Comparison of ENCODE assay signal across 16 cellular contexts in the genomic region with DNA sequence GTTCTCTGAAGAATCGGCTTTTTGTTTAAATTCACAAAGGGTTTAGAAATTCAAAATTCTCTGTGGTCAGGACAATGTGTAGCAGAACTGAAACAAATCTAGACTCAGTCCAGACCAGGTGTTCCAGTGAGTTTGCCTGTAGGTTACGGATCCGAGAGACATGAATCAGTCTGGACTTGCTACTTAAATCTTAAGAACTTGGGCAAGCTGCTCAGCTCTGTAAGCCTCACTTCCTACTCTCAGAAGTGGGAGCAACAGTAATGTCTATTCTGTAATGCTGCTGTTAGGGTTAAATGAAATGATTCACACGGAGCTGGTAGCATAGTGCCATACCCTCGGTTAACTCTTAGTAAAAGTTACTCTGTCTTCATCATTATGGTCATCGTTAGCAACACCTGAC. TPM values are rescaled to one million over a fixed set of nuclear protein-coding genes. Genes with fewer than 3 reads are reported as not detected.
DNase-seq lines count a peak whose midpoint lies in the region; ATAC-seq, FAIRE-seq and TF ChIP-seq lines count a peak whose summit lies in the region.
"Had no signal": no experiment of that assay in that cellular context is flagged by ENCODE, and none has a peak within 500 bp of the region (broad histone marks: within the 10 kb centered on the region; RNA-seq: fewer than 3 reads in every experiment).

No MANE protein-coding gene starts in this region.

- peak overlapping the region; percentile 78 for H3K27ac Mint-ChIP-seq in activated CD4-positive, alpha-beta memory T cell treated with anti-CD3 and anti-CD28 coated beads for 36 hours
- H3K27ac Mint-ChIP-seq in activated CD4-positive, alpha-beta memory T cell treated with anti-CD3 and anti-CD28 coated beads, Interleukin-2, amount 10 ng/mL, durations not matched to agents 7 days and 5 days: no peak overlapping the region
- H3K27ac Mint-ChIP-seq in activated T-helper 1 cell treated with anti-CD3 and anti-CD28 coated beads, Interleukin-12 subunit alpha, Interleukin-12 subunit beta, Interleukin-2, Interleukin-4 antibody, amounts not matched to agents 30 ng/mL and 10 ng/mL and 1 ng/mL, durations not matched to agents 14 hours and 24 hours and 36 hours: peak overlapping the region; percentile 59
- peak overlapping the region; percentile 72 to 92 (median 87) for H3K27ac Mint-ChIP-seq in naive thymus-derived CD8-positive, alpha-beta T cell

- peaks cover 0 to 8% of the 10 kb centered on the region in 2 donors for H3K36me3 ChIP-seq in kidney (ENCODE audit: control insufficient read depth in 1 of 2, insufficient read depth in 2 of 2, low read length in 2 of 2)
- H3K36me3 ChIP-seq: brain microvascular endothelial cell had no signal

- H3K4me1 ChIP-seq in kidney (ENCODE audit: control insufficient read depth in 1 of 2, insufficient read depth in 1 of 2, low read depth in 1 of 2, low read length in 2 of 2): no peaks in the 10 kb centered on the region
- H3K4me1 ChIP-seq: HAP-1 had no signal

- CTCF ChIA-PET in activated CD4-positive, alpha-beta memory T cell treated with anti-CD3 and anti-CD28 coated beads for 36 hours (lab: Charles Lee): interaction anchor here (1.1 to 1.6 kb wide), 5 partner anchors 28 to 151 kb away, joined by 3 to 5 read pairs (median 3); no protein-coding TSS in a partner anchor
- CTCF ChIA-PET in activated CD4-positive, alpha-beta memory T cell treated with anti-CD3 and anti-CD28 coated beads, Interleukin-2, amount 10 ng/mL, durations not matched to agents 7 days and 5 days (lab: Charles Lee): interaction anchor here (0.9 to 1.4 kb wide), 2 partner anchors 20 to 41 kb away, joined by 3 to 4 read pairs; no protein-coding TSS in a partner anchor

- peaks cover 91% of the 10 kb centered on the region for H3K4me1 Mint-ChIP-seq in activated CD4-positive, alpha-beta memory T cell treated with anti-CD3 and anti-CD28 coated beads for 36 hours (ENCODE audit: low read depth)
- peaks cover 81% of the 10 kb centered on the region for H3K4me1 Mint-ChIP-seq in activated CD4-positive, alpha-beta memory T cell treated with anti-CD3 and anti-CD28 coated beads, Interleukin-2, amount 10 ng/mL, durations not matched to agents 7 days and 5 days
- H3K4me1 Mint-ChIP-seq in activated T-helper 1 cell treated with anti-CD3 and anti-CD28 coated beads, Interleukin-12 subunit alpha, Interleukin-12 subunit beta, Interleukin-2, Interleukin-4 antibody, amounts not matched to agents 30 ng/mL and 10 ng/mL and 1 ng/mL, durations not matched to agents 14 hours and 24 hours and 36 hours (ENCODE audit: low read depth): peaks cover 79% of the 10 kb centered on the region
- peaks cover 70 to 97% (median 94%) of the 10 kb centered on the region in 4 donors for H3K4me1 Mint-ChIP-seq in naive thymus-derived CD8-positive, alpha-beta T cell

- H3K36me3 Mint-ChIP-seq in activated CD4-positive, alpha-beta memory T cell treated with anti-CD3 and anti-CD28 coated beads for 36 hours: peaks cover 74% of the 10 kb centered on the region
- peaks cover 78% of the 10 kb centered on the region for H3K36me3 Mint-ChIP-seq in activated CD4-positive, alpha-beta memory T cell treated with anti-CD3 and anti-CD28 coated beads, Interleukin-2, amount 10 ng/mL, durations not matched to agents 7 days and 5 days (ENCODE audit: low read depth)
- peaks cover 75% of the 10 kb centered on the region for H3K36me3 Mint-ChIP-seq in activated T-helper 1 cell treated with anti-CD3 and anti-CD28 coated beads, Interleukin-12 subunit alpha, Interleukin-12 subunit beta, Interleukin-2, Interleukin-4 antibody, amounts not matched to agents 30 ng/mL and 10 ng/mL and 1 ng/mL, durations not matched to agents 14 hours and 24 hours and 36 hours (ENCODE audit: low read depth)
- peaks cover 10 to 80% (median 22%) of the 10 kb centered on the region in 3 donors for H3K36me3 Mint-ChIP-seq in naive thymus-derived CD8-positive, alpha-beta T cell

- intact Hi-C loops in activated CD4-positive, alpha-beta memory T cell treated with anti-CD3 and anti-CD28 coated beads for 36 hours (cut with micrococcal nuclease): loop anchor here (2.0 kb wide), 1 partner anchor 18 kb away; no protein-coding TSS in a partner anchor
- intact Hi-C loops in activated T-helper 1 cell treated with anti-CD3 and anti-CD28 coated beads, Interleukin-12 subunit alpha, Interleukin-12 subunit beta, Interleukin-2, Interleukin-4 antibody, amounts not matched to agents 30 ng/mL and 10 ng/mL and 1 ng/mL, durations not matched to agents 14 hours and 24 hours and 36 hours (cut with micrococcal nuclease): loop anchor here (2.0 kb wide), 1 partner anchor 48 kb away; no protein-coding TSS in a partner anchor
- intact Hi-C loops in kidney (cut with DNase I): no loop called here

- TF ChIP-seq CTCF in kidney (IDR thresholded peaks at IDR 0.05; ENCODE audit: borderline replicate concordance, extremely low read depth, insufficient read depth): no peak

- no peak overlapping the region for H3K9ac ChIP-seq in kidney (ENCODE audit: low read length in 2 of 2)

- no peaks in the 10 kb centered on the region for H3K9me3 ChIP-seq in kidney (ENCODE audit: control insufficient read depth in 1 of 2, low read length in 2 of 2)
- H3K9me3 ChIP-seq: HAP-1, left ventricle myocardium inferior had no signal

- H3K27me3 Mint-ChIP-seq in activated CD4-positive, alpha-beta memory T cell treated with anti-CD3 and anti-CD28 coated beads for 36 hours: no peaks in the 10 kb centered on the region
- H3K27me3 Mint-ChIP-seq in activated CD4-positive, alpha-beta memory T cell treated with anti-CD3 and anti-CD28 coated beads, Interleukin-2, amount 10 ng/mL, durations not matched to agents 7 days and 5 days: no peaks in the 10 kb centered on the region
- H3K27me3 Mint-ChIP-seq in activated T-helper 1 cell treated with anti-CD3 and anti-CD28 coated beads, Interleukin-12 subunit alpha, Interleukin-12 subunit beta, Interleukin-2, Interleukin-4 antibody, amounts not matched to agents 30 ng/mL and 10 ng/mL and 1 ng/mL, durations not matched to agents 14 hours and 24 hours and 36 hours (ENCODE audit: insufficient read depth): no peaks in the 10 kb centered on the region
- no peaks in the 10 kb centered on the region for H3K27me3 Mint-ChIP-seq in naive thymus-derived CD8-positive, alpha-beta T cell

- DNase-seq in activated CD4-positive, alpha-beta memory T cell treated with anti-CD3 and anti-CD28 coated beads for 36 hours: no peak
- no peak for DNase-seq in activated CD4-positive, alpha-beta memory T cell treated with anti-CD3 and anti-CD28 coated beads, Interleukin-2, amount 10 ng/mL, durations not matched to agents 7 days and 5 days
- no peak for DNase-seq in activated T-helper 1 cell treated with anti-CD3 and anti-CD28 coated beads, Interleukin-12 subunit alpha, Interleukin-12 subunit beta, Interleukin-2, Interleukin-4 antibody, amounts not matched to agents 30 ng/mL and 10 ng/mL and 1 ng/mL, durations not matched to agents 14 hours and 24 hours and 36 hours (ENCODE audit: low spot score)
- DNase-seq in naive thymus-derived CD8-positive, alpha-beta T cell: no peak
- no peak for DNase-seq in SK-N-DZ (ENCODE audit: low spot score)
- DNase-seq in kidney: no peak
- DNase-seq: activated effector memory CD4-positive, alpha-beta T cell treated with Interleukin-2 at 50 U/mL for 16 hours; brain microvascular endothelial cell; left ventricle myocardium inferior; NCI-H774; stimulated activated naive CD4-positive, alpha-beta T cell treated with Interleukin-2 at 50 U/mL for 16 hours had no signal

- ATAC-seq in HG02678 (IDR thresholded peaks at IDR 0.05; ENCODE audit: unreplicated experiment) (peak; percentile 82), GM21619 (IDR thresholded peaks at IDR 0.05; ENCODE audit: unreplicated experiment) (no peak)
- ATAC-seq in naive thymus-derived CD8-positive, alpha-beta T cell: peak; percentile 27 to 31

- H3K4me3 ChIP-seq in kidney (ENCODE audit: low read length in 2 of 2): no peak overlapping the region
- H3K4me3 ChIP-seq: HAP-1, left ventricle myocardium inferior had no signal

- no peak overlapping the region for H3K27ac ChIP-seq in kidney (ENCODE audit: low read depth in 2 of 2, low read length in 2 of 2)
- H3K27ac ChIP-seq: brain microvascular endothelial cell, left ventricle myocardium inferior had no signal

- no peaks in the 10 kb centered on the region for H3K9me3 Mint-ChIP-seq in activated CD4-positive, alpha-beta memory T cell treated with anti-CD3 and anti-CD28 coated beads for 36 hours
- H3K9me3 Mint-ChIP-seq in activated CD4-positive, alpha-beta memory T cell treated with anti-CD3 and anti-CD28 coated beads, Interleukin-2, amount 10 ng/mL, durations not matched to agents 7 days and 5 days: no peaks in the 10 kb centered on the region
- H3K9me3 Mint-ChIP-seq in activated T-helper 1 cell treated with anti-CD3 and anti-CD28 coated beads, Interleukin-12 subunit alpha, Interleukin-12 subunit beta, Interleukin-2, Interleukin-4 antibody, amounts not matched to agents 30 ng/mL and 10 ng/mL and 1 ng/mL, durations not matched to agents 14 hours and 24 hours and 36 hours: no peaks in the 10 kb centered on the region
- H3K9me3 Mint-ChIP-seq in naive thymus-derived CD8-positive, alpha-beta T cell: no peaks in the 10 kb centered on the region

- FAIRE-seq in kidney (lab: Jason Lieb, UNC): no peak
- FAIRE-seq: small intestine, urothelium cell line had no signal

- POLR2A ChIA-PET in activated CD4-positive, alpha-beta memory T cell treated with anti-CD3 and anti-CD28 coated beads for 36 hours (lab: Charles Lee): interaction anchor here (1.1 kb wide), 1 partner anchor 26 kb away, joined by 3 read pairs; no protein-coding TSS in a partner anchor
- POLR2A ChIA-PET in activated CD4-positive, alpha-beta memory T cell treated with anti-CD3 and anti-CD28 coated beads, Interleukin-2, amount 10 ng/mL, durations not matched to agents 7 days and 5 days (lab: Charles Lee): interaction anchor here (0.9 to 2.4 kb wide), 4 partner anchors 27 to 47 kb away, joined by 3 to 7 read pairs (median 4); no protein-coding TSS in a partner anchor
- POLR2A ChIA-PET in naive thymus-derived CD8-positive, alpha-beta T cell (lab: Charles Lee): interaction anchor here (0.8 to 6.2 kb wide), 4 partner anchors 11 to 47 kb away, joined by 3 to 49 read pairs (median 12); no protein-coding TSS in a partner anchor

- no peak overlapping the region for H3K4me3 Mint-ChIP-seq in activated CD4-positive, alpha-beta memory T cell treated with anti-CD3 and anti-CD28 coated beads for 36 hours
- no peak overlapping the region for H3K4me3 Mint-ChIP-seq in activated CD4-positive, alpha-beta memory T cell treated with anti-CD3 and anti-CD28 coated beads, Interleukin-2, amount 10 ng/mL, durations not matched to agents 7 days and 5 days
- H3K4me3 Mint-ChIP-seq in activated T-helper 1 cell treated with anti-CD3 and anti-CD28 coated beads, Interleukin-12 subunit alpha, Interleukin-12 subunit beta, Interleukin-2, Interleukin-4 antibody, amounts not matched to agents 30 ng/mL and 10 ng/mL and 1 ng/mL, durations not matched to agents 14 hours and 24 hours and 36 hours: peak overlapping the region; percentile 27
- peak overlapping the region; percentile 23 to 79 (median 69) for H3K4me3 Mint-ChIP-seq in naive thymus-derived CD8-positive, alpha-beta T cell

RNA-seq across cellular contexts. Expression of gene HECA, which starts 37.7 kb away (rescaled TPM):
- 10 to 100 TPM; 75.7 to 76.6 TPM for total RNA-seq in activated CD4-positive, alpha-beta memory T cell treated with anti-CD3 and anti-CD28 coated beads for 36 hours
- total RNA-seq in activated CD4-positive, alpha-beta memory T cell treated with anti-CD3 and anti-CD28 coated beads, Interleukin-2, amount 10 ng/mL, durations not matched to agents 7 days and 5 days: 10 to 100 TPM; 78.9 to 81.7 TPM
- 49.1 and 49.9 TPM in 2 replicates for total RNA-seq in activated T-helper 1 cell treated with anti-CD3 and anti-CD28 coated beads, Interleukin-12 subunit alpha, Interleukin-12 subunit beta, Interleukin-2, Interleukin-4 antibody, amounts not matched to agents 30 ng/mL and 10 ng/mL and 1 ng/mL, durations not matched to agents 14 hours and 24 hours and 36 hours
- 100 to 1,000 TPM; 154 to 159 TPM for total RNA-seq in naive thymus-derived CD8-positive, alpha-beta T cell
- 1 to 10 TPM; 4.6 to 8.5 (median 5.5) TPM for polyA plus RNA-seq in naive thymus-derived CD8-positive, alpha-beta T cell
- polyA plus RNA-seq in SK-N-DZ (2014; cell fraction: cytosol; rRNA removed): 9.9 and 11.3 TPM in 2 replicates
- 4.3 TPM in 2 replicates for polyA plus RNA-seq in SK-N-DZ (2014; cell fraction: nucleus; rRNA removed)
- 22.0 TPM for total RNA-seq in kidney
- 5.2 TPM for polyA plus RNA-seq in kidney (ENCODE audit: insufficient read depth, low read depth, low replicate concordance)

Comparison
In these comparisons a context has a peak if more than half of its experiments do, and no peak if none do; other contexts are left out.
1. H3K4me3 Mint-ChIP-seq: peak in activated T-helper 1 cell treated with anti-CD3 and anti-CD28 coated beads, Interleukin-12 subunit alpha, Interleukin-12 subunit beta, Interleukin-2, Interleukin-4 antibody, amounts not matched to agents 30 ng/mL and 10 ng/mL and 1 ng/mL, durations not matched to agents 14 hours and 24 hours and 36 hours (single experiment) and naive thymus-derived CD8-positive, alpha-beta T cell (10 of 10); none in activated CD4-positive, alpha-beta memory T cell treated with anti-CD3 and anti-CD28 coated beads for 36 hours (single experiment) and activated CD4-positive, alpha-beta memory T cell treated with anti-CD3 and anti-CD28 coated beads, Interleukin-2, amount 10 ng/mL, durations not matched to agents 7 days and 5 days (single experiment).